Comparison of ENCODE assay signal across 10 cellular contexts in the genomic region with DNA sequence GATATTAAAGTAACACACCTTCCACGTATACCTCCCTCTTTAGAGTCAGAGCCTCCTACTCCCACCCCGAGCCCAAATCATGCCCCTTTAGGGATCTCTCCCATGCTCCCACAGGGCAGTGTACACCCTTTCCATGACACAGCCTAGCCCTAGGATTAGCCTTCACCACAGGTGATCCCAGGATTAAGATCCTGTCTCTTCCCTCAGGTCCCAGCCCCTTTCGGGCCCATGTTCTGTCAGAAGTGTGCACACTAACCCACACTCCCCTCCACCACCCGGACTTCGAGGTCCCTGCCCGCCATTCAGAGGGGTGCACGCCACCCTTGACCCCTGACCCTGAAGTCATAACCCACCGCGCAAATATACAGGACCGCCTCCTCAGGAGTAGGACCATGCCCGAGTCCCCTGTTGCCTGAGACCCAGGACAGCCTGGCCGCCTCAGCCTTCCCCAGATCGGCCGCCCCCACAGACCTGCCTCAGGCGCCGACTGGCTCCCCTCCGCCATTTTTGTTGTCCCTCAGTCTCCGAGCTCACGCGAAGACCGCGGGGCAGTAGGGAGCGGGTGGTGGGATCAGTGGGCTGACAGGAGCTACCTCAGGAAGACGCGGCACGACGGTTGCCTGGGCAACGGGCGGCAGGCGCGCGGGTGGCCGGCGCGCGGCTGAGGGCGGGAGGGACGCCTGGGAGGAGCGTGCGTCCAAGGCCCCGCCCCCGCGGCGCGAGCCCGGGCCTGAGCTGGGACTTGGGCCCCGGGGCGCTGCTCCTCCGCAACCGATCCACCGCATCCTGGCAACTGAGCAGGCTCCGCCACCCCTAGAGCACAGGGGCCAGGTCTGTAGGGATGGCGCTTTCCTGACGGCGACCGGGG. TPM values are rescaled to one million over a fixed set of nuclear protein-coding genes. Genes with fewer than 3 reads are reported as not detected.
DNase-seq lines count a peak whose midpoint lies in the region; ATAC-seq, FAIRE-seq and TF ChIP-seq lines count a peak whose summit lies in the region.
"Had no signal": no experiment of that assay in that cellular context is flagged by ENCODE, and none has a peak within 500 bp of the region (broad histone marks: within the 10 kb centered on the region; RNA-seq: fewer than 3 reads in every experiment).

A gene (minus strand): TSS at position 663 of the 868 bp plus-strand sequence.

- DNase-seq in DMS153 (lab: John Stamatoyannopoulos, UW) (peak; percentile 80), NCI-H1105 (lab: John Stamatoyannopoulos, UW) (peak; percentile 89), heart left ventricle (peak; percentile 23 to 78 (median 52)), pons (ENCODE audit: low spot score) (peak; percentile 25), H54 (ENCODE audit: insufficient read length, low spot score) (no peak)
- no peak for DNase-seq in stimulated activated CD8-positive, alpha-beta memory T cell treated with anti-CD3 and anti-CD28 coated beads, Interleukin-4, amount 100 ng/mL, for 48 hours

- peaks cover 4% of the 10 kb centered on the region for H3K4me1 Mint-ChIP-seq in activated naive CD8-positive, alpha-beta T cell (ENCODE audit: low read depth)

- H3K36me3 ChIP-seq in heart left ventricle: no peaks in the 10 kb centered on the region

- TF ChIP-seq CTCF in heart left ventricle (IDR thresholded peaks at IDR 0.05): no peak

- H3K9me3 ChIP-seq in heart left ventricle: no peaks in the 10 kb centered on the region

- peaks cover 0 to 22% (median 7%) of the 10 kb centered on the region in 9 donors for H3K27me3 ChIP-seq in heart left ventricle

- H3K9me3 Mint-ChIP-seq in activated naive CD8-positive, alpha-beta T cell (ENCODE audit: low read depth): peaks cover 12% of the 10 kb centered on the region

- H3K4me1 ChIP-seq in heart left ventricle: peaks cover 0 to 12% (median 0%) of the 10 kb centered on the region in 12 donors

- WGBS in heart left ventricle, 4 donors: 7 to 14% (median 10%) methylated on average over 23 to 56 of the region's 56 CpGs

- H3K27ac ChIP-seq in heart left ventricle: peak within 1 kb of the TSS in 1 of 12 donors; percentile 29
- H3K27ac ChIP-seq: HL-60 had no signal

- H3K27ac Mint-ChIP-seq in activated naive CD8-positive, alpha-beta T cell: no peak within 1 kb of the TSS

- peak within 1 kb of the TSS; percentile 37 to 67 (median 54) for H3K4me3 ChIP-seq in heart left ventricle

- ATAC-seq in heart left ventricle (peak; percentile 32 to 99 (median 90)), HG02938 (IDR thresholded peaks at IDR 0.05; ENCODE audit: unreplicated experiment) (no peak)

- peak within 1 kb of the TSS; percentile 44 for H3K4me3 Mint-ChIP-seq in activated naive CD8-positive, alpha-beta T cell

- intact Hi-C loops in heart left ventricle (cut with DNase I): loop anchor here in 1 of 10 donors (2.0 kb wide), 1 partner anchor 49 kb away; no protein-coding TSS in a partner anchor

- H3K27me3 Mint-ChIP-seq in activated naive CD8-positive, alpha-beta T cell: peaks cover 22% of the 10 kb centered on the region

- H3K36me3 Mint-ChIP-seq in activated naive CD8-positive, alpha-beta T cell: no peaks in the 10 kb centered on the region

- no peak for FAIRE-seq in H54 (lab: Jason Lieb, UNC)
- FAIRE-seq: islet of Langerhans had no signal

- TF ChIP-seq POLR2A in heart left ventricle (IDR thresholded peaks at IDR 0.05) (no peak), H54 (IDR thresholded peaks at IDR 0.05; ENCODE audit: low read depth, low read length) (no peak)

RNA-seq across cellular contexts. Expression of the gene that starts here (rescaled TPM):
- 1 to 10 TPM in 2 of 9 donors, under 1 TPM in 6, not detected in 1; 0.40 to 1.4 (median 0.54) TPM for total RNA-seq in heart left ventricle
- polyA plus RNA-seq in heart left ventricle: not detected

Comparison
In these comparisons a context has a peak if more than half of its experiments do, and no peak if none do; other contexts are left out.
1. DNase-seq: peak in DMS153 (single experiment), NCI-H1105 (single experiment), heart left ventricle (5 of 5) and pons (single experiment); none in H54 (single experiment) and stimulated activated CD8-positive, alpha-beta memory T cell treated with anti-CD3 and anti-CD28 coated beads, Interleukin-4, amount 100 ng/mL, for 48 hours (single experiment).